8 cellular contexts compared by ENCODE assay signal in genomic region chr1:85580046-85580411, GRCh38. TPM values are rescaled to one million over a fixed set of nuclear protein-coding genes. Genes with fewer than 3 reads are reported as not detected.
DNase-seq lines count a peak whose midpoint lies in the region; ATAC-seq, FAIRE-seq and TF ChIP-seq lines count a peak whose summit lies in the region.

No MANE protein-coding gene starts in this region.

- no peak for TF ChIP-seq CTCF in nephron (IDR thresholded peaks at IDR 0.05; ENCODE audit: unreplicated experiment in 3 of 3)
- no peak for TF ChIP-seq CTCF in CD14-positive monocyte (IDR thresholded peaks at IDR 0.05)

- no peak overlapping the region for H3K27ac Mint-ChIP-seq in effector memory CD8-positive, alpha-beta T cell
- H3K27ac Mint-ChIP-seq in nephron (peak overlapping the region; percentile 90 to 98 (median 96)), CD14-positive monocyte (no peak overlapping the region)

- intact Hi-C loops in CD14-positive monocyte (cut with micrococcal nuclease), result no loop called here

- H3K36me3 Mint-ChIP-seq in effector memory CD8-positive, alpha-beta T cell (ENCODE audit: insufficient read depth), result no peaks in the 10 kb centered on the region
- H3K36me3 Mint-ChIP-seq in nephron (ENCODE audit: low read depth) (peaks cover 13% of the 10 kb centered on the region), CD14-positive monocyte (peaks cover 0 to 2% of the 10 kb centered on the region in 2 donors)

- ATAC-seq in effector memory CD8-positive, alpha-beta T cell (replicated peaks), result no peak

- peak overlapping the region; percentile 26 to 77 for H3K4me3 Mint-ChIP-seq in effector memory CD8-positive, alpha-beta T cell
- H3K4me3 Mint-ChIP-seq in nephron, result peak overlapping the region; percentile 93 to 97 (median 93)
- H3K4me3 Mint-ChIP-seq in CD14-positive monocyte, result peak overlapping the region in 1 of 2 donors; percentile 91

- H3K4me1 Mint-ChIP-seq in effector memory CD8-positive, alpha-beta T cell (ENCODE audit: low read depth in 2 of 2), result peaks cover 11 to 18% of the 10 kb centered on the region in 2 donors
- H3K4me1 Mint-ChIP-seq in nephron, result peaks cover 65% of the 10 kb centered on the region
- H3K4me1 Mint-ChIP-seq in CD14-positive monocyte, result peaks cover 31% of the 10 kb centered on the region

- no peak for TF ChIP-seq POLR2A in GM12892 (IDR thresholded peaks at IDR 0.05; ENCODE audit: low read depth, low read length)

- no peaks in the 10 kb centered on the region for H3K9me3 Mint-ChIP-seq in effector memory CD8-positive, alpha-beta T cell
- H3K9me3 Mint-ChIP-seq in nephron (no peaks in the 10 kb centered on the region), CD14-positive monocyte (peaks cover 0 to 17% (median 4%) of the 10 kb centered on the region in 7 donors)

- peaks cover 77 to 91% of the 10 kb centered on the region in 2 donors for H3K27me3 Mint-ChIP-seq in effector memory CD8-positive, alpha-beta T cell
- peaks cover 31% of the 10 kb centered on the region for H3K27me3 Mint-ChIP-seq in nephron (ENCODE audit: low read depth)
- peaks cover 67 to 84% (median 76%) of the 10 kb centered on the region in 3 donors for H3K27me3 Mint-ChIP-seq in CD14-positive monocyte (ENCODE audit: low read depth in 3 of 3)

- no peak for FAIRE-seq in GM12892 (lab: Jason Lieb, UNC)

- DNase-seq in DMS53 (lab: John Stamatoyannopoulos, UW) (peak; percentile 67), NCI-H69 (lab: John Stamatoyannopoulos, UW) (peak; percentile 13), putamen (ENCODE audit: low spot score) (no peak), cerebellum (ENCODE audit: low spot score) (no peak), CD14-positive monocyte (ENCODE audit: low spot score) (no peak), GM12892 (ENCODE audit: insufficient read length) (no peak)
- no peak for DNase-seq in effector memory CD8-positive, alpha-beta T cell

RNA-seq across cellular contexts. Expression of gene CCN1, which starts 0.5 kb away (rescaled TPM):
- total RNA-seq in cerebellum, result 3.7 TPM
- polyA plus RNA-seq in CD14-positive monocyte, result not detected
- polyA plus RNA-seq in GM12892 (2012; ENCODE audit: missing spikeins), result 0.11 TPM

Comparison
In these comparisons a context has a peak if more than half of its experiments do, and no peak if none do; other contexts are left out.
1. DNase-seq: peak in DMS53 (single experiment) and NCI-H69 (single experiment); none in effector memory CD8-positive, alpha-beta T cell (0 of 3), putamen (single experiment), cerebellum (single experiment), CD14-positive monocyte (single experiment) and GM12892 (single experiment).
2. H3K27ac Mint-ChIP-seq: peak in nephron (3 of 3); none in effector memory CD8-positive, alpha-beta T cell (0 of 2) and CD14-positive monocyte (0 of 7).